1 cellular context compared by ENCODE assay signal in the genomic region with DNA sequence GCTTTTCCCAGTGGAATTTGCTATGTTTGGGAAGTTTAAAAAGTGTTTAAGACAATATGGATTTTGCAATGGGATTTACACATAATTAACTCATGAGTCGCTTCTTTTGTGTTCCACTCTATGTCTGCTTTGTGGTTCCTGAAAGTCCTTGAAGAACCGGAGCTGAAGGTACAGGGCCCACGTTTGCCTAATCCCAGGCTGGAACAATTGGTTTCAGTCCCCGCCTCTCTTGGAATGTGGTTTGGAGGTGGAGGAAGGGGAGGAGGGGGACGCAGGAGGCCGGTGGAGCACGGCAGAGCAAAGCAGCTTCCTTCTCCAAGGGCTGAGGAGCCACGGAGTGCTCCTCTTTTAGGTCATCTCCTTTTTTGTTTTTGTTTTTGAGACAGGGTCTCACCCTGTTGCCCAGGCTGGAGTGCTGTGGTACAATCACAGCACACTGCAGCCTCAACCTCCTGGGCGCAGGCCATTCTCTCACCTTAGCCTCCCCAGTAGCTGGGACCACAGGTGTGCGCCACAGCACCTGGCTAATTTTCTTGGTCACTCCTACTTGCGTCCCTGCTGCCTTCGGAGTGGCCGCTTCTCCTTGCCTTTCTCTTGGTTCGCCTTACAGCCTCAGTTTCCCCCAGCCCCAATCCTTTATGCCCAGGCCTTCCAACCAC.
A peak's percentile ranks its signal among the peaks of the same experiment; 100 is the strongest.
TF ChIP-seq lines count a peak whose summit lies in the region.

No MANE protein-coding gene starts in this region.

TF ChIP-seq in HepG2, 621 proteins besides CTCF, POLR2A, EP300 and RAD21 (continued from another document):
- TF ChIP-seq, protein P1, sequence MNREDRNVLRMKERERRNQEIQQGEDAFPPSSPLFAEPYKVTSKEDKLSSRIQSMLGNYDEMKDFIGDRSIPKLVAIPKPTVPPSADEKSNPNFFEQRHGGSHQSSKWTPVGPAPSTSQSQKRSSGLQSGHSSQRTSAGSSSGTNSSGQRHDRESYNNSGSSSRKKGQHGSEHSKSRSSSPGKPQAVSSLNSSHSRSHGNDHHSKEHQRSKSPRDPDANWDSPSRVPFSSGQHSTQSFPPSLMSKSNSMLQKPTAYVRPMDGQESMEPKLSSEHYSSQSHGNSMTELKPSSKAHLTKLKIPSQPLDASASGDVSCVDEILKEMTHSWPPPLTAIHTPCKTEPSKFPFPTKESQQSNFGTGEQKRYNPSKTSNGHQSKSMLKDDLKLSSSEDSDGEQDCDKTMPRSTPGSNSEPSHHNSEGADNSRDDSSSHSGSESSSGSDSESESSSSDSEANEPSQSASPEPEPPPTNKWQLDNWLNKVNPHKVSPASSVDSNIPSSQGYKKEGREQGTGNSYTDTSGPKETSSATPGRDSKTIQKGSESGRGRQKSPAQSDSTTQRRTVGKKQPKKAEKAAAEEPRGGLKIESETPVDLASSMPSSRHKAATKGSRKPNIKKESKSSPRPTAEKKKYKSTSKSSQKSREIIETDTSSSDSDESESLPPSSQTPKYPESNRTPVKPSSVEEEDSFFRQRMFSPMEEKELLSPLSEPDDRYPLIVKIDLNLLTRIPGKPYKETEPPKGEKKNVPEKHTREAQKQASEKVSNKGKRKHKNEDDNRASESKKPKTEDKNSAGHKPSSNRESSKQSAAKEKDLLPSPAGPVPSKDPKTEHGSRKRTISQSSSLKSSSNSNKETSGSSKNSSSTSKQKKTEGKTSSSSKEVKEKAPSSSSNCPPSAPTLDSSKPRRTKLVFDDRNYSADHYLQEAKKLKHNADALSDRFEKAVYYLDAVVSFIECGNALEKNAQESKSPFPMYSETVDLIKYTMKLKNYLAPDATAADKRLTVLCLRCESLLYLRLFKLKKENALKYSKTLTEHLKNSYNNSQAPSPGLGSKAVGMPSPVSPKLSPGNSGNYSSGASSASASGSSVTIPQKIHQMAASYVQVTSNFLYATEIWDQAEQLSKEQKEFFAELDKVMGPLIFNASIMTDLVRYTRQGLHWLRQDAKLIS (CRISPR knock-in tag; IDR thresholded peaks at IDR 0.05): 0 out of 2 replicates have a peak, but pooled peaks have one; percentile 42
- no peak; the same call in 1 of the 2 replicates for TF ChIP-seq KAT7 (CRISPR knock-in tag; IDR thresholded peaks at IDR 0.05; ENCODE audit: borderline replicate concordance)
- TF ChIP-seq, protein P2, sequence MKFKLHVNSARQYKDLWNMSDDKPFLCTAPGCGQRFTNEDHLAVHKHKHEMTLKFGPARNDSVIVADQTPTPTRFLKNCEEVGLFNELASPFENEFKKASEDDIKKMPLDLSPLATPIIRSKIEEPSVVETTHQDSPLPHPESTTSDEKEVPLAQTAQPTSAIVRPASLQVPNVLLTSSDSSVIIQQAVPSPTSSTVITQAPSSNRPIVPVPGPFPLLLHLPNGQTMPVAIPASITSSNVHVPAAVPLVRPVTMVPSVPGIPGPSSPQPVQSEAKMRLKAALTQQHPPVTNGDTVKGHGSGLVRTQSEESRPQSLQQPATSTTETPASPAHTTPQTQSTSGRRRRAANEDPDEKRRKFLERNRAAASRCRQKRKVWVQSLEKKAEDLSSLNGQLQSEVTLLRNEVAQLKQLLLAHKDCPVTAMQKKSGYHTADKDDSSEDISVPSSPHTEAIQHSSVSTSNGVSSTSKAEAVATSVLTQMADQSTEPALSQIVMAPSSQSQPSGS (CRISPR knock-in tag; IDR thresholded peaks at IDR 0.05): 0 out of 2 replicates have a peak, but pooled peaks have one; percentile 12
- TF ChIP-seq, protein P3, sequence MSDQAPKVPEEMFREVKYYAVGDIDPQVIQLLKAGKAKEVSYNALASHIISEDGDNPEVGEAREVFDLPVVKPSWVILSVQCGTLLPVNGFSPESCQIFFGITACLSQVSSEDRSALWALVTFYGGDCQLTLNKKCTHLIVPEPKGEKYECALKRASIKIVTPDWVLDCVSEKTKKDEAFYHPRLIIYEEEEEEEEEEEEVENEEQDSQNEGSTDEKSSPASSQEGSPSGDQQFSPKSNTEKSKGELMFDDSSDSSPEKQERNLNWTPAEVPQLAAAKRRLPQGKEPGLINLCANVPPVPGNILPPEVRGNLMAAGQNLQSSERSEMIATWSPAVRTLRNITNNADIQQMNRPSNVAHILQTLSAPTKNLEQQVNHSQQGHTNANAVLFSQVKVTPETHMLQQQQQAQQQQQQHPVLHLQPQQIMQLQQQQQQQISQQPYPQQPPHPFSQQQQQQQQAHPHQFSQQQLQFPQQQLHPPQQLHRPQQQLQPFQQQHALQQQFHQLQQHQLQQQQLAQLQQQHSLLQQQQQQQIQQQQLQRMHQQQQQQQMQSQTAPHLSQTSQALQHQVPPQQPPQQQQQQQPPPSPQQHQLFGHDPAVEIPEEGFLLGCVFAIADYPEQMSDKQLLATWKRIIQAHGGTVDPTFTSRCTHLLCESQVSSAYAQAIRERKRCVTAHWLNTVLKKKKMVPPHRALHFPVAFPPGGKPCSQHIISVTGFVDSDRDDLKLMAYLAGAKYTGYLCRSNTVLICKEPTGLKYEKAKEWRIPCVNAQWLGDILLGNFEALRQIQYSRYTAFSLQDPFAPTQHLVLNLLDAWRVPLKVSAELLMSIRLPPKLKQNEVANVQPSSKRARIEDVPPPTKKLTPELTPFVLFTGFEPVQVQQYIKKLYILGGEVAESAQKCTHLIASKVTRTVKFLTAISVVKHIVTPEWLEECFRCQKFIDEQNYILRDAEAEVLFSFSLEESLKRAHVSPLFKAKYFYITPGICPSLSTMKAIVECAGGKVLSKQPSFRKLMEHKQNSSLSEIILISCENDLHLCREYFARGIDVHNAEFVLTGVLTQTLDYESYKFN (CRISPR knock-in tag; conservative IDR thresholded peaks at IDR 0.05): peak; percentile 40; the same call in 1 of the 2 replicates
- TF ChIP-seq, protein P4, sequence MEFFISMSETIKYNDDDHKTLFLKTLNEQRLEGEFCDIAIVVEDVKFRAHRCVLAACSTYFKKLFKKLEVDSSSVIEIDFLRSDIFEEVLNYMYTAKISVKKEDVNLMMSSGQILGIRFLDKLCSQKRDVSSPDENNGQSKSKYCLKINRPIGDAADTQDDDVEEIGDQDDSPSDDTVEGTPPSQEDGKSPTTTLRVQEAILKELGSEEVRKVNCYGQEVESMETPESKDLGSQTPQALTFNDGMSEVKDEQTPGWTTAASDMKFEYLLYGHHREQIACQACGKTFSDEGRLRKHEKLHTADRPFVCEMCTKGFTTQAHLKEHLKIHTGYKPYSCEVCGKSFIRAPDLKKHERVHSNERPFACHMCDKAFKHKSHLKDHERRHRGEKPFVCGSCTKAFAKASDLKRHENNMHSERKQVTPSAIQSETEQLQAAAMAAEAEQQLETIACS (CRISPR knock-in tag; IDR thresholded peaks at IDR 0.05): no peak
- peak; percentile 64; the same call in 1 of the 2 replicates for TF ChIP-seq CBFB (CRISPR knock-in tag; IDR thresholded peaks at IDR 0.05)
- 0 out of 2 replicates have a peak, but pooled peaks have one; percentile 35 for TF ChIP-seq ARNTL (CRISPR knock-in tag; IDR thresholded peaks at IDR 0.05)
